In genomic region chr16:75257886-75258806, GRCh38 we compare ENCODE assay signal across 2 cellular contexts.
TF ChIP-seq lines count a peak whose summit lies in the region.

No MANE protein-coding gene starts in this region.

TF ChIP-seq in SK-N-SH, 30 proteins besides CTCF, POLR2A, EP300 and RAD21:
- TF ChIP-seq, protein P1, sequence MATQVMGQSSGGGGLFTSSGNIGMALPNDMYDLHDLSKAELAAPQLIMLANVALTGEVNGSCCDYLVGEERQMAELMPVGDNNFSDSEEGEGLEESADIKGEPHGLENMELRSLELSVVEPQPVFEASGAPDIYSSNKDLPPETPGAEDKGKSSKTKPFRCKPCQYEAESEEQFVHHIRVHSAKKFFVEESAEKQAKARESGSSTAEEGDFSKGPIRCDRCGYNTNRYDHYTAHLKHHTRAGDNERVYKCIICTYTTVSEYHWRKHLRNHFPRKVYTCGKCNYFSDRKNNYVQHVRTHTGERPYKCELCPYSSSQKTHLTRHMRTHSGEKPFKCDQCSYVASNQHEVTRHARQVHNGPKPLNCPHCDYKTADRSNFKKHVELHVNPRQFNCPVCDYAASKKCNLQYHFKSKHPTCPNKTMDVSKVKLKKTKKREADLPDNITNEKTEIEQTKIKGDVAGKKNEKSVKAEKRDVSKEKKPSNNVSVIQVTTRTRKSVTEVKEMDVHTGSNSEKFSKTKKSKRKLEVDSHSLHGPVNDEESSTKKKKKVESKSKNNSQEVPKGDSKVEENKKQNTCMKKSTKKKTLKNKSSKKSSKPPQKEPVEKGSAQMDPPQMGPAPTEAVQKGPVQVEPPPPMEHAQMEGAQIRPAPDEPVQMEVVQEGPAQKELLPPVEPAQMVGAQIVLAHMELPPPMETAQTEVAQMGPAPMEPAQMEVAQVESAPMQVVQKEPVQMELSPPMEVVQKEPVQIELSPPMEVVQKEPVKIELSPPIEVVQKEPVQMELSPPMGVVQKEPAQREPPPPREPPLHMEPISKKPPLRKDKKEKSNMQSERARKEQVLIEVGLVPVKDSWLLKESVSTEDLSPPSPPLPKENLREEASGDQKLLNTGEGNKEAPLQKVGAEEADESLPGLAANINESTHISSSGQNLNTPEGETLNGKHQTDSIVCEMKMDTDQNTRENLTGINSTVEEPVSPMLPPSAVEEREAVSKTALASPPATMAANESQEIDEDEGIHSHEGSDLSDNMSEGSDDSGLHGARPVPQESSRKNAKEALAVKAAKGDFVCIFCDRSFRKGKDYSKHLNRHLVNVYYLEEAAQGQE (IDR thresholded peaks at IDR 0.05; ENCODE audit: low read depth, low read length): no peak
- TF ChIP-seq TCF12 (IDR thresholded peaks at IDR 0.05) (no peak), POLR2AphosphoS5 (IDR thresholded peaks at IDR 0.05; ENCODE audit: low read depth, low read length) (no peak), RCOR1 (IDR thresholded peaks at IDR 0.05; ENCODE audit: low read length) (no peak), NRF1 (IDR thresholded peaks at IDR 0.05; ENCODE audit: low read depth, low read length) (no peak), EZH2phosphoT487 (IDR thresholded peaks at IDR 0.05; ENCODE audit: borderline replicate concordance, low read depth) (no peak), RFX5 (IDR thresholded peaks at IDR 0.05; ENCODE audit: low read length) (no peak)

TF ChIP-seq in SK-N-SH treated with all-trans-retinoic acid at 6 μM for 48 hours, 23 proteins besides CTCF, POLR2A, EP300 and RAD21 (continued from another document):
- TF ChIP-seq PATZ1 (CRISPR knock-in tag; IDR thresholded peaks at IDR 0.05; ENCODE audit: borderline replicate concordance) (no peak), CREB5 (CRISPR knock-in tag; IDR thresholded peaks at IDR 0.05; ENCODE audit: low read depth) (no peak), PPARA (CRISPR knock-in tag; IDR thresholded peaks at IDR 0.05; ENCODE audit: borderline replicate concordance) (no peak), TOX (CRISPR knock-in tag; IDR thresholded peaks at IDR 0.05; ENCODE audit: borderline replicate concordance) (no peak), TCF4 (CRISPR knock-in tag; IDR thresholded peaks at IDR 0.05; ENCODE audit: borderline replicate concordance) (no peak), CSRNP3 (CRISPR knock-in tag; IDR thresholded peaks at IDR 0.05) (no peak), BACH2 (CRISPR knock-in tag; IDR thresholded peaks at IDR 0.05; ENCODE audit: borderline replicate concordance) (no peak), TSHZ2 (CRISPR knock-in tag; IDR thresholded peaks at IDR 0.05) (no peak), SNAI2 (CRISPR knock-in tag; IDR thresholded peaks at IDR 0.05) (no peak), ARNTL (CRISPR knock-in tag; IDR thresholded peaks at IDR 0.05; ENCODE audit: borderline replicate concordance, low read depth) (no peak), ZC3H10 (CRISPR knock-in tag; IDR thresholded peaks at IDR 0.05) (no peak), OSR1 (CRISPR knock-in tag; IDR thresholded peaks at IDR 0.05) (no peak)
